ENCODE assay signal across 22 cellular contexts in the genomic region with DNA sequence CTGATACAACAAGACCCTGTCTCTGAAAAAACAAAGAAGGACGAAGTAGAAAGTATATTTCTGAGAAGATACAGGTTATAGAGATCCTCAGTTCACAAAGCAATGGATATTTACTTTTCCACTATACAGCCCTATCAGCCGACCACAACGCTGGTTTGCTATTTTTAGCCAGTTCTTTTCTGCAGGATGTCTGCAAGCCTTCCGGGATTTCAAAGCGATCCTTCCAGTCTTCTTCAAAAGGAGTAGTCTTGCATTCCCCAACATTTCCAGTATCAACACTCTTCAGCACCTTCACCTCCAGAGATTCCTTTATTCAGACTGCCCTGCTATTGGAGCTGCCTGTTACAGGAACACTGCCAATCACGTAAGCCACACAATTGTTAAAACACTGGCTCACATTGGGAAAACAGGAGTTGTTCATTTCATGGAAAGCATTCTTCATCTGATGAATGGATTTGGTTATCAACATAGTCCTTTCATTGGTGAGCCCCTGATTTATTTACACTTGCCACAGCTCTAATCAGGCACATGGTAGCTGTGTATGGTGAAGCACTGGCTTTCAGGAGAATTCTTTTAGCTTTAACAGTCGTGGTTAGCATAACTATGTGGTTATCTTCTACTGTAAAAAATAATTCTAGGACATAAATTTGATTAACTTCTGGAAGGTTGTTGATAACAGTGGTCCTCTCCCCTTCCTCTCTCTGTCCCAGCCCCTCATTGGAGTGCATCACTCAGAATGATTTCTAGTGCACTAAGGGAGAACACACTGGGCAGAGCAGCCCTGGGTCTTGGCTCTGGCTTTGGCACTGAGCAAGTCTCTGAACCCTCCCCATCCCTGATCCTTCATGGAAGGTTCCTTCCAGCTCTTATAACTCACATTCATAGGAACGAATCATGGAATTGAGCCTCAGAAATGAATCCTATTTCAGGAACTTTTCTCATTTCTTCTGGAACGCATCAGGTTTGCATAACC.
DNase-seq lines count a peak whose midpoint lies in the region; ATAC-seq and TF ChIP-seq lines count a peak whose summit lies in the region.
"Had no signal": no experiment of that assay in that cellular context is flagged by ENCODE, and none has a peak within 500 bp of the region (broad histone marks: within the 10 kb centered on the region; RNA-seq: fewer than 3 reads in every experiment).

No MANE protein-coding gene starts in this region.

- intact Hi-C loops in heart left ventricle (cut with DNase I) = loop anchor here in 1 of 10 donors (10.0 kb wide), 1 partner anchor 73 kb away; no protein-coding TSS in a partner anchor

- H3K27me3 ChIP-seq in BLaER1 (no peaks in the 10 kb centered on the region), adipocyte (replicated peaks; ENCODE audit: control insufficient read depth, insufficient read depth, low read length) (peaks cover 3% of the 10 kb centered on the region), heart left ventricle (no peaks in the 10 kb centered on the region)

- TF ChIP-seq POLR2A in heart left ventricle (IDR thresholded peaks at IDR 0.05) = no peak

- no peak for TF ChIP-seq CTCF in heart left ventricle (IDR thresholded peaks at IDR 0.05)
- TF ChIP-seq CTCF in neural crest cell (conservative IDR thresholded peaks at IDR 0.05) = no peak

- H3K4me1 Mint-ChIP-seq in neural crest cell = peaks cover 5% of the 10 kb centered on the region
- no peaks in the 10 kb centered on the region for H3K4me1 Mint-ChIP-seq in stimulated activated naive B cell treated with anti-CD40 and anti-IgM and Interleukin-4, amounts not matched to agents 10 μg/mL and 1 μg/mL and 100 μg/mL, for 72 hours
- H3K4me1 Mint-ChIP-seq: CD4-positive, alpha-beta memory T cell had no signal

- no peak overlapping the region for H3K9ac ChIP-seq in BLaER1
- H3K9ac ChIP-seq in adipocyte (ENCODE audit: low read length) = no peak overlapping the region

- H3K27ac ChIP-seq in BLaER1 (no peak overlapping the region), heart left ventricle (peak overlapping the region in 8 of 12 donors; percentile 10 to 61 (median 27))

- H3K36me3 Mint-ChIP-seq in neural crest cell (ENCODE audit: low read depth) = no peaks in the 10 kb centered on the region
- H3K36me3 Mint-ChIP-seq in stimulated activated naive B cell treated with anti-CD40 and anti-IgM and Interleukin-4, amounts not matched to agents 10 μg/mL and 1 μg/mL and 100 μg/mL, for 72 hours = no peaks in the 10 kb centered on the region
- H3K36me3 Mint-ChIP-seq: CD4-positive, alpha-beta memory T cell had no signal

- H3K36me3 ChIP-seq in BLaER1 (no peaks in the 10 kb centered on the region), adipocyte (ENCODE audit: control insufficient read depth, insufficient read depth, low read length, severe bottlenecking) (no peaks in the 10 kb centered on the region), heart left ventricle (no peaks in the 10 kb centered on the region)

- ATAC-seq in heart left ventricle (peak in 2 of 4 donors; percentile 14 to 45), HG02763 (IDR thresholded peaks at IDR 0.05; ENCODE audit: unreplicated experiment) (no peak), GM21381 (IDR thresholded peaks at IDR 0.05; ENCODE audit: unreplicated experiment) (no peak), HG03457 (IDR thresholded peaks at IDR 0.05; ENCODE audit: unreplicated experiment) (no peak)
- ATAC-seq in stimulated activated naive B cell treated with anti-CD40 and anti-IgM and Interleukin-4, amounts not matched to agents 10 μg/mL and 1 μg/mL and 100 μg/mL, for 72 hours (replicated peaks) = no peak
- ATAC-seq: HCT116, K562, SK-N-SH treated with all-trans-retinoic acid at 6 μM for 48 hours had no signal

- H3K9me3 ChIP-seq in BLaER1 = no peaks in the 10 kb centered on the region
- no peaks in the 10 kb centered on the region for H3K9me3 ChIP-seq in adipocyte (ENCODE audit: control insufficient read depth, low read length)
- H3K9me3 ChIP-seq in heart left ventricle = no peaks in the 10 kb centered on the region

- no peaks in the 10 kb centered on the region for H4K20me1 ChIP-seq in BLaER1

- WGBS in heart left ventricle, 4 donors = 20 to 23% (median 21%) methylated on average over 9 of the region's 9 CpGs

- DNase-seq in adipocyte (ENCODE audit: low read depth) (peak; percentile 14), heart left ventricle (no peak), neural crest cell (ENCODE audit: low read depth, low spot score) (no peak)
- no peak for DNase-seq in stimulated activated naive B cell treated with anti-CD40 and anti-IgM and Interleukin-4, amounts not matched to agents 10 μg/mL and 1 μg/mL and 100 μg/mL, for 72 hours
- DNase-seq: ACHN; CD4-positive, alpha-beta memory T cell; cerebellar nuclear complex; endodermal cell; NCI-H2029 treated with DMSO at 0.1 percent for 48 hours; NCI-H446 treated with DMSO at 0.1 percent for 48 hours; nephron progenitor cell; stimulated activated CD4-positive, alpha-beta T cell treated with anti-CD3 and anti-CD28 coated beads, Interleukin-12 subunit alpha, Interleukin-12 subunit beta, amount 100 ng/mL, for 4 hours; substantia nigra; T-helper 9 cell had no signal

- H3K4me1 ChIP-seq in BLaER1 (peaks cover 12% of the 10 kb centered on the region), adipocyte (ENCODE audit: control insufficient read depth, insufficient read depth, low read length) (peaks cover 5% of the 10 kb centered on the region), heart left ventricle (peaks cover 0 to 19% (median 3%) of the 10 kb centered on the region in 12 donors)

- H3K4me3 Mint-ChIP-seq in neural crest cell = no peak overlapping the region
- H3K4me3 Mint-ChIP-seq in stimulated activated naive B cell treated with anti-CD40 and anti-IgM and Interleukin-4, amounts not matched to agents 10 μg/mL and 1 μg/mL and 100 μg/mL, for 72 hours = no peak overlapping the region
- H3K4me3 Mint-ChIP-seq: CD4-positive, alpha-beta memory T cell; endodermal cell; nephron progenitor cell had no signal

- peaks cover 7% of the 10 kb centered on the region for H3K9me3 Mint-ChIP-seq in neural crest cell
- peaks cover 9 to 10% of the 10 kb centered on the region in 2 donors for H3K9me3 Mint-ChIP-seq in stimulated activated naive B cell treated with anti-CD40 and anti-IgM and Interleukin-4, amounts not matched to agents 10 μg/mL and 1 μg/mL and 100 μg/mL, for 72 hours
- H3K9me3 Mint-ChIP-seq: activated T-helper 2 cell treated with anti-CD3 and anti-CD28 coated beads, Interferon-gamma antibody, Interleukin-2, Interleukin-4, amounts not matched to agents 10 μg/mL and 5 μg/mL and 100 μg/mL, durations not matched to agents 14 hours and 24 hours and 36 hours had no signal

- no peaks in the 10 kb centered on the region for H3K27me3 Mint-ChIP-seq in neural crest cell (ENCODE audit: low read depth)
- H3K27me3 Mint-ChIP-seq in stimulated activated naive B cell treated with anti-CD40 and anti-IgM and Interleukin-4, amounts not matched to agents 10 μg/mL and 1 μg/mL and 100 μg/mL, for 72 hours = peaks cover 7% of the 10 kb centered on the region in 2 donors

- H3K4me2 ChIP-seq in BLaER1 = peak overlapping the region; percentile 55

- peak overlapping the region; percentile 3 for H3K27ac Mint-ChIP-seq in neural crest cell (ENCODE audit: unreplicated experiment)
- H3K27ac Mint-ChIP-seq in stimulated activated naive B cell treated with anti-CD40 and anti-IgM and Interleukin-4, amounts not matched to agents 10 μg/mL and 1 μg/mL and 100 μg/mL, for 72 hours = no peak overlapping the region
- H3K27ac Mint-ChIP-seq: activated T-helper 2 cell treated with anti-CD3 and anti-CD28 coated beads, Interferon-gamma antibody, Interleukin-2, Interleukin-4, amounts not matched to agents 10 μg/mL and 5 μg/mL and 100 μg/mL, durations not matched to agents 14 hours and 24 hours and 36 hours; CD4-positive, alpha-beta memory T cell; endodermal cell; nephron progenitor cell had no signal

- H3K4me3 ChIP-seq in BLaER1 = no peak overlapping the region
- H3K4me3 ChIP-seq in adipocyte (ENCODE audit: low read length) = no peak overlapping the region
- peak overlapping the region in 10 of 12 donors; percentile 12 to 41 (median 29) for H3K4me3 ChIP-seq in heart left ventricle
- H3K4me3 ChIP-seq: K562 had no signal

Comparison
In these comparisons a context has a peak if more than half of its experiments do, and no peak if none do; other contexts are left out.
1. H3K4me3 ChIP-seq: peak in heart left ventricle (10 of 12); none in BLaER1 (single experiment) and adipocyte (single experiment).